Comparison of ENCODE assay signal across 20 cellular contexts in the genomic region with DNA sequence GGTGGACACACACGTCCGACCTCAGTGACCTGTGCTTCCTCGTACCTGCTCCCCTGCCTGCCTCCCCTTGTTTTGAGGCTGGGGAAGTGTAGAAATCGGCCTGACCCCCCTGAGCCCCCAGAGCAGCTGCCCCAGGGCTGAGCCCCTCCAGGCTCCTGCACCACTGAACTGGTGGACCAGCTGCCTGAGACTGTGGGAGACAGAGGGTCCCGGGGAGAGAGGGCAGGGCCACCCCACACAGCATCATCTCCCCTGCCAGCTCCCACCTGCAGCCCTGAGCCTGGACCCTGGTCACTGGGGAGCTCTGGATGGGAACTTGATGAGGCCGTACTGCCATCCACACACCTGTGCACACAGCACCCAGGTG. TPM values are rescaled to one million over a fixed set of nuclear protein-coding genes. Genes with fewer than 3 reads are reported as not detected.
"Had no signal": no experiment of that assay in that cellular context is flagged by ENCODE, and none has a peak within 500 bp of the region (broad histone marks: within the 10 kb centered on the region; RNA-seq: fewer than 3 reads in every experiment).

No MANE protein-coding gene starts in this region.

- H3K9me3 ChIP-seq: ascending aorta, gastrocnemius medialis, prostate gland, suprapubic skin had no signal

- H3K4me1 Mint-ChIP-seq: endodermal cell had no signal

- ATAC-seq: activated T-cell treated with anti-CD3 and anti-CD28 coated beads, Interleukin-2, amount 50 U/mL, for 4 hours; gastrocnemius medialis; heart right ventricle; left colon; right cardiac atrium had no signal

- H3K4me3 ChIP-seq: ascending aorta, gastrocnemius medialis, heart right ventricle, lung, prostate gland, suprapubic skin had no signal

- H3K36me3 ChIP-seq: ascending aorta, gastrocnemius medialis, heart right ventricle, prostate gland, suprapubic skin had no signal

- H3K9me3 Mint-ChIP-seq: activated T-cell treated with anti-CD3 and anti-CD28 coated beads, Interleukin-2, amount 50 U/mL, for 4 hours; endodermal cell had no signal

- DNase-seq: activated CD4-positive, alpha-beta T cell treated with anti-CD3 and anti-CD28 coated beads, Interleukin-2, amount 50 U/mL, for 48 hours; activated T-cell treated with anti-CD3 and anti-CD28 coated beads, Interleukin-2, amount 50 U/mL, for 4 hours; endodermal cell; gastrocnemius medialis; heart right ventricle; left colon; nucleus accumbens; small intestine; stimulated activated CD4-positive, alpha-beta T cell treated with anti-CD3 and anti-CD28 coated beads, Interleukin-4, amount 100 ng/mL, for 24 hours; stimulated activated CD8-positive, alpha-beta memory T cell treated with anti-CD3 and anti-CD28 coated beads, Interleukin-4, amount 100 ng/mL, for 48 hours; stimulated activated naive CD4-positive, alpha-beta T cell treated with Interleukin-2 at 50 U/mL for 16 hours; SW 1271; T1000; trophoblast cell had no signal

- H3K27ac ChIP-seq: ascending aorta, gastrocnemius medialis, heart right ventricle, prostate gland, suprapubic skin had no signal

- H3K27ac Mint-ChIP-seq: endodermal cell had no signal

- H3K4me3 Mint-ChIP-seq: activated T-cell treated with anti-CD3 and anti-CD28 coated beads, Interleukin-2, amount 50 U/mL, for 4 hours; endodermal cell had no signal

RNA-seq across cellular contexts. Expression of a gene that starts 15.0 kb away (rescaled TPM):
- total RNA-seq: ascending aorta, bronchial epithelial cell had no signal
